Comparison of ENCODE assay signal across 18 cellular contexts in genomic region chr13:47934371-47934770, GRCh38.
DNase-seq lines count a peak whose midpoint lies in the region; ATAC-seq and TF ChIP-seq lines count a peak whose summit lies in the region.
"Had no signal": no experiment of that assay in that cellular context is flagged by ENCODE, and none has a peak within 500 bp of the region (broad histone marks: within the 10 kb centered on the region; RNA-seq: fewer than 3 reads in every experiment).

No MANE protein-coding gene starts in this region.

- no peaks in the 10 kb centered on the region for H3K79me2 ChIP-seq in mesendoderm (ENCODE audit: control insufficient read depth, insufficient read depth, low read length)

- H2AK5ac ChIP-seq in mesendoderm (ENCODE audit: low read length), result no peak overlapping the region

- H3K23ac ChIP-seq in mesendoderm (ENCODE audit: low read length), result no peak overlapping the region

- no peak overlapping the region for H4K8ac ChIP-seq in mesendoderm (ENCODE audit: low read depth, low read length)

- no peaks in the 10 kb centered on the region for H3K79me1 ChIP-seq in mesendoderm (ENCODE audit: low read length)

- H3K9me3 ChIP-seq in BLaER1, result peaks cover 20% of the 10 kb centered on the region
- peaks cover 9% of the 10 kb centered on the region; the same call in 1 of the 2 replicates for H3K9me3 ChIP-seq in HUES64 (ENCODE audit: insufficient read depth, low read depth, low read length)
- H3K9me3 ChIP-seq: SJCRH30 had no signal

- 85% methylated on average over 5 of the region's 5 CpGs for WGBS in HUES64
- WGBS in mesendoderm (ENCODE audit: extremely low coverage, insufficient coverage, low lambda C conversion rate), result no CpG with 5 or more reads among the region's 5 CpGs

- no peak overlapping the region for H2BK15ac ChIP-seq in mesendoderm (replicated peaks; ENCODE audit: low read depth)

- peak overlapping the region; percentile 26 for H2BK5ac ChIP-seq in mesendoderm (ENCODE audit: low read length)

- no peak overlapping the region for H3K9ac ChIP-seq in BLaER1
- H3K9ac ChIP-seq in HUES64 (ENCODE audit: low read depth, low read length), result no peak overlapping the region
- H3K9ac ChIP-seq in mesendoderm (ENCODE audit: low read length), result no peak overlapping the region

- TF ChIP-seq CTCF in astrocyte of the spinal cord (IDR thresholded peaks at IDR 0.05; ENCODE audit: low read depth, low read length) (no peak), GM20000 (IDR thresholded peaks at IDR 0.05; ENCODE audit: extremely low read depth, missing control alignments) (no peak)

- H4K20me1 ChIP-seq in BLaER1, result no peaks in the 10 kb centered on the region

- H3K56ac ChIP-seq in mesendoderm (ENCODE audit: low read length), result peak overlapping the region; percentile 11

- ATAC-seq in GM21786 (IDR thresholded peaks at IDR 0.05; ENCODE audit: unreplicated experiment), result no peak

- peak overlapping the region; percentile 30 for H3K18ac ChIP-seq in mesendoderm (ENCODE audit: low read length)

- in situ Hi-C loops in astrocyte of the spinal cord (cut with HindIII; ENCODE audit: low sequenced_read_pairs), result no loop called here

- H4K5ac ChIP-seq in mesendoderm (ENCODE audit: low read length), result no peak overlapping the region

- H3K4me3 ChIP-seq in BLaER1 (no peak overlapping the region), HUES64 (ENCODE audit: low read length) (no peak overlapping the region), astrocyte of the spinal cord (ENCODE audit: low read depth, low read length) (no peak overlapping the region), mesendoderm (ENCODE audit: low read length) (no peak overlapping the region)
- H3K4me3 ChIP-seq: GM12878 had no signal

- H3K36me3 ChIP-seq in BLaER1 (peaks cover 24% of the 10 kb centered on the region), HUES64 (ENCODE audit: insufficient read depth, low read length) (peaks cover 26% of the 10 kb centered on the region), mesendoderm (ENCODE audit: control insufficient read depth, insufficient read depth, low read length) (peaks cover 2% of the 10 kb centered on the region)

- peaks cover 27% of the 10 kb centered on the region for H3K4me1 ChIP-seq in BLaER1
- H3K4me1 ChIP-seq in HUES64 (ENCODE audit: insufficient read depth, low read length), result peaks cover 30% of the 10 kb centered on the region
- H3K4me1 ChIP-seq in mesendoderm (ENCODE audit: control insufficient read depth, low read depth, low read length), result peaks cover 5% of the 10 kb centered on the region
- H3K4me1 ChIP-seq: Caco-2 had no signal

- H2BK120ac ChIP-seq in mesendoderm (ENCODE audit: low read depth, low read length), result no peak overlapping the region

- H3K27ac ChIP-seq in BLaER1, result peak overlapping the region; percentile 60; the same call in 1 of the 2 replicates
- peak overlapping the region; percentile 47 for H3K27ac ChIP-seq in HUES64 (ENCODE audit: low read depth, low read length)
- peak overlapping the region; percentile 29 for H3K27ac ChIP-seq in mesendoderm (ENCODE audit: low read depth, low read length)
- H3K27ac ChIP-seq: C4-2B had no signal

- H3K27me3 ChIP-seq in BLaER1 (no peaks in the 10 kb centered on the region; the same call in 1 of the 2 replicates), HUES64 (ENCODE audit: insufficient read depth, low read length) (no peaks in the 10 kb centered on the region), mesendoderm (ENCODE audit: insufficient read depth, low read length, poor library complexity) (no peaks in the 10 kb centered on the region)
- H3K27me3 ChIP-seq: SJCRH30 had no signal

- H3K4ac ChIP-seq in mesendoderm (ENCODE audit: low read depth, low read length), result peak overlapping the region; percentile 36

- DNase-seq in astrocyte of the spinal cord (ENCODE audit: low read depth, low spot score), result peak; percentile 49
- DNase-seq in mesendoderm, result peak; percentile 14
- no peak for DNase-seq in germinal center (ENCODE audit: low spot score)
- no peak for DNase-seq in anterior cingulate cortex (lab: John Stamatoyannopoulos, UW)
- DNase-seq in GM20000 (ENCODE audit: low spot score), result no peak
- DNase-seq: 8988T, Caco-2, DMS53, Karpas-422, NCI-H1417 treated with DMSO at 0.1 percent for 48 hours, NCI-H2029, NCI-H510A treated with DMSO at 0.1 percent for 48 hours had no signal

- H3K4me2 ChIP-seq in BLaER1, result peak overlapping the region; percentile 55
- no peak overlapping the region for H3K4me2 ChIP-seq in mesendoderm (ENCODE audit: low read length)

Comparison
In these comparisons a context has a peak if more than half of its experiments do, and no peak if none do; other contexts are left out.
1. DNase-seq: peak in astrocyte of the spinal cord (single experiment) and mesendoderm (single experiment); none in germinal center (single experiment), anterior cingulate cortex (0 of 58) and GM20000 (single experiment).
2. Peak in every context shown above with its lines, with median percentiles within 50 percentile points of each other: H3K27ac ChIP-seq.